In genomic region chr9:131739988-131740648, GRCh38 we compare ENCODE assay signal across 8 cellular contexts. TPM values are rescaled to one million over a fixed set of nuclear protein-coding genes. Genes with fewer than 3 reads are reported as not detected.
DNase-seq lines count a peak whose midpoint lies in the region; ATAC-seq and TF ChIP-seq lines count a peak whose summit lies in the region.

Gene RAPGEF1 (minus strand): TSS chr9:131740076. CDS start chr9:131739830, 246 bp downstream.

- peak within 1 kb of the TSS; percentile 44 to 92 (median 82) for H3K27ac ChIP-seq in tibial nerve

- no peak for TF ChIP-seq POLR2A in tibial nerve (IDR thresholded peaks at IDR 0.05)

- 26 to 80% methylated on average over 6 to 20 of the region's 64 CpGs for WGBS in tibial nerve, 2 donors

- H3K27ac Mint-ChIP-seq in glutamatergic neuron (ENCODE audit: unreplicated experiment) (peak within 1 kb of the TSS; percentile 96), osteocyte (ENCODE audit: unreplicated experiment) (peak within 1 kb of the TSS; percentile 79)

- no peaks in the 10 kb centered on the region for H3K27me3 ChIP-seq in tibial nerve

- no peaks in the 10 kb centered on the region for H3K36me3 ChIP-seq in tibial nerve

- peaks cover 13% of the 10 kb centered on the region for H3K9me3 Mint-ChIP-seq in glutamatergic neuron (ENCODE audit: unreplicated experiment)
- H3K9me3 Mint-ChIP-seq in osteocyte (ENCODE audit: unreplicated experiment): no peaks in the 10 kb centered on the region

- DNase-seq in NOMO-1 (lab: John Stamatoyannopoulos, UW; ENCODE audit: unreplicated experiment in 2 of 2) (peak; percentile 36 to 58), NOMO-1 treated with dmso at 0.1 percent for 144 hours (lab: John Stamatoyannopoulos, UW; ENCODE audit: unreplicated experiment) (no peak), RPMI7951 (ENCODE audit: low read depth) (peak; percentile 32), glutamatergic neuron (peak; percentile 88), osteocyte (ENCODE audit: extremely low spot score, unreplicated experiment) (peak; percentile 95), tibial nerve (ENCODE audit: low spot score in 2 of 2) (peak in 1 of 2 donors; percentile 46)
- DNase-seq in activated naive CD4-positive, alpha-beta T cell treated with Interleukin-2 at 50 U/mL for 16 hours: peak; percentile 83

- peaks cover 0 to 39% (median 28%) of the 10 kb centered on the region in 4 donors for H3K4me1 ChIP-seq in tibial nerve

- H3K27me3 Mint-ChIP-seq in glutamatergic neuron (ENCODE audit: unreplicated experiment): peaks cover 11% of the 10 kb centered on the region
- no peaks in the 10 kb centered on the region for H3K27me3 Mint-ChIP-seq in osteocyte (ENCODE audit: unreplicated experiment)

- H3K4me3 ChIP-seq in tibial nerve: peak within 1 kb of the TSS; percentile 46 to 72 (median 65)

- peak within 1 kb of the TSS; percentile 96 for H3K4me3 Mint-ChIP-seq in glutamatergic neuron (ENCODE audit: unreplicated experiment)
- peak within 1 kb of the TSS; percentile 88 for H3K4me3 Mint-ChIP-seq in osteocyte (ENCODE audit: unreplicated experiment)

- TF ChIP-seq EP300 in tibial nerve (IDR thresholded peaks at IDR 0.05): no peak

- ATAC-seq in HG03103 (IDR thresholded peaks at IDR 0.05; ENCODE audit: low read depth, unreplicated experiment): peak; percentile 50

- peak; percentile 81 for TF ChIP-seq CTCF in glutamatergic neuron (IDR thresholded peaks at IDR 0.05; ENCODE audit: partially characterized antibody, unreplicated experiment)
- TF ChIP-seq CTCF in osteocyte (IDR thresholded peaks at IDR 0.05): peak; percentile 86
- TF ChIP-seq CTCF in tibial nerve (IDR thresholded peaks at IDR 0.05): peak; percentile 82 to 98 (median 98)

- H3K4me1 Mint-ChIP-seq in glutamatergic neuron (ENCODE audit: low read depth, unreplicated experiment) (peaks cover 25% of the 10 kb centered on the region), osteocyte (ENCODE audit: unreplicated experiment) (peaks cover 36% of the 10 kb centered on the region)

- no peaks in the 10 kb centered on the region for H3K9me3 ChIP-seq in tibial nerve

- no peaks in the 10 kb centered on the region for H3K36me3 Mint-ChIP-seq in glutamatergic neuron (ENCODE audit: unreplicated experiment)
- H3K36me3 Mint-ChIP-seq in osteocyte (ENCODE audit: unreplicated experiment): no peaks in the 10 kb centered on the region

RNA-seq across cellular contexts. Expression of gene RAPGEF1, which starts in this region (rescaled TPM):
- 10.0 and 11.5 TPM in 2 replicates for total RNA-seq in RPMI7951 (2014; rRNA removed; shearing (Covaris generic))
- total RNA-seq in glutamatergic neuron (ENCODE audit: unreplicated experiment) (319 TPM), osteocyte (94.3 TPM in 2 replicates), tibial nerve (10 to 100 TPM; 32.0 to 57.3 (median 38.9) TPM)
